In the genomic region with DNA sequence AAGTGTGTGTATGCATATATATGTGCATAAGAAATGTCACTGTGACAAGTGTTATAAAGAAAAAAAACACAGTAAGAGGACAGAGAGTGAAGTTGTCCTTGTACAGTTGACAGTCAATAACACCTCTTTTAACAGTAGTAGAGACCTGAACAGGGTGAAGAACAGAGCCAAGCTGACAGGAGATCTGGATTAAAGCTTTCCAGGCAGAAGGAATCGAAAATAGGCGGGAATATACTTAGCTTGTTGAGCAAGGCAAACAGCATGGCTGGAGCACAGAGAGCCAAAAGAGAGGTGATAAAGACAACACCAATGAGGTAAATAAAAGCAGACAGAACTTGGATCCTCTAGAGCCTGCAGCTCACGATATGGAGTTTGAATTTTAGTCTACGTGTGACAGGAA, we compare ENCODE assay signal across 20 cellular contexts.
A peak's percentile ranks its signal among the peaks of the same experiment; 100 is the strongest.
DNase-seq lines count a peak whose midpoint lies in the region; ATAC-seq, FAIRE-seq and TF ChIP-seq lines count a peak whose summit lies in the region.
"Had no signal": no experiment of that assay in that cellular context is flagged by ENCODE, and none has a peak within 500 bp of the region (broad histone marks: within the 10 kb centered on the region; RNA-seq: fewer than 3 reads in every experiment).

No MANE protein-coding gene starts in this region.

- no peak overlapping the region for H3K9ac ChIP-seq in K562 (ENCODE audit: insufficient read depth in 1 of 2, low read depth in 2 of 2, low read length in 2 of 2)

- ATAC-seq in Right ventricle myocardium inferior = peak; percentile 49
- no peak for ATAC-seq in K562
- ATAC-seq in naive thymus-derived CD4-positive, alpha-beta T cell = peak; percentile 16
- ATAC-seq in GM19351 (IDR thresholded peaks at IDR 0.05; ENCODE audit: unreplicated experiment) = no peak
- no peak for ATAC-seq in HG03159 (IDR thresholded peaks at IDR 0.05; ENCODE audit: unreplicated experiment)
- ATAC-seq: stimulated activated memory B cell treated with anti-CD40 and anti-IgM and Interleukin-4, amounts not matched to agents 10 μg/mL and 1 μg/mL and 100 μg/mL, for 72 hours had no signal

- BruUV-seq in K562 (replicated peaks; lab: Mats Ljungman, UMichigan) = no TSS peak

- no peaks in the 10 kb centered on the region for H3K27me3 ChIP-seq in K562 (ENCODE audit: control insufficient read depth in 2 of 2, insufficient read depth in 2 of 2, low read length in 2 of 2)
- H3K27me3 ChIP-seq in naive thymus-derived CD4-positive, alpha-beta T cell (ENCODE audit: control insufficient read depth in 2 of 2, insufficient read depth in 2 of 2, low read length in 2 of 2) = no peaks in the 10 kb centered on the region
- H3K27me3 ChIP-seq: neutrophil, SJCRH30, transverse colon had no signal

- H3K9me3 ChIP-seq in K562 (replicated peaks; ENCODE audit: control insufficient read depth, insufficient read depth, low read depth, low read length) = no peaks in the 10 kb centered on the region
- H3K9me3 ChIP-seq in naive thymus-derived CD4-positive, alpha-beta T cell (ENCODE audit: control insufficient read depth in 2 of 3, low read length in 3 of 3) = no peaks in the 10 kb centered on the region
- H3K9me3 ChIP-seq: HAP-1, neutrophil, SJCRH30, transverse colon had no signal

- H3K36me3 Mint-ChIP-seq in naive thymus-derived CD4-positive, alpha-beta T cell = peaks cover 6 to 31% (median 15%) of the 10 kb centered on the region in 5 donors

- CTCF ChIA-PET in K562 (lab: Yijun Ruan, JAX; ENCODE audit: low intra/inter-chr PET ratio) = no interaction called here
- CTCF ChIA-PET in naive thymus-derived CD4-positive, alpha-beta T cell (lab: Charles Lee) = interaction anchor here (0.5 to 1.1 kb wide), 2 partner anchors 62 to 65 kb away, joined by 3 read pairs; a partner anchor contains a TSS

- intact Hi-C loops in Right ventricle myocardium inferior (cut with DNase I) = no loop called here
- intact Hi-C loops in cardiac septum (cut with DNase I) = no loop called here
- intact Hi-C loops in K562 (cut with micrococcal nuclease) = no loop called here
- intact Hi-C loops in naive thymus-derived CD4-positive, alpha-beta T cell (cut with micrococcal nuclease) = no loop called here

- peaks cover 97% of the 10 kb centered on the region for H3K79me2 ChIP-seq in K562 (ENCODE audit: control insufficient read depth, insufficient read depth, low read length)

- no peak for FAIRE-seq in K562 (lab: Jason Lieb, UNC)
- FAIRE-seq: kidney had no signal

- H3K4me1 Mint-ChIP-seq in naive thymus-derived CD4-positive, alpha-beta T cell = peaks cover 61 to 99% (median 96%) of the 10 kb centered on the region in 7 donors

- H2AFZ ChIP-seq in K562 (ENCODE audit: low read depth, low read length) = no peak overlapping the region

- no peak overlapping the region for H3K4me3 ChIP-seq in K562
- no peak overlapping the region for H3K4me3 ChIP-seq in naive thymus-derived CD4-positive, alpha-beta T cell (ENCODE audit: low read length)
- H3K4me3 ChIP-seq: HAP-1, SJCRH30, transverse colon had no signal

- H3K4me3 Mint-ChIP-seq in naive thymus-derived CD4-positive, alpha-beta T cell = peak overlapping the region in 9 of 10 donors; percentile 8 to 76 (median 56)
- H3K4me3 Mint-ChIP-seq: stimulated activated memory B cell treated with anti-CD40 and anti-IgM and Interleukin-4, amounts not matched to agents 10 μg/mL and 1 μg/mL and 100 μg/mL, for 72 hours had no signal

- peaks cover 64% of the 10 kb centered on the region for H4K20me1 ChIP-seq in K562 (replicated peaks; ENCODE audit: control insufficient read depth, insufficient read depth, low read length)

- TF ChIP-seq CTCF in K562 (IDR thresholded peaks at IDR 0.05 in 2 of 3, conservative IDR thresholded peaks at IDR 0.05 in 1 of 3; ENCODE audit: insufficient read depth in 2 of 3, low read depth in 1 of 3, low read length in 3 of 3) = no peak

- no peak for TF ChIP-seq EP300 in K562 (IDR thresholded peaks at IDR 0.05; ENCODE audit: low read length)

- POLR2A ChIA-PET in K562 (lab: Yijun Ruan, JAX) = interaction anchor here (1.6 kb wide), 1 partner anchor 9 kb away, joined by 6 read pairs; no protein-coding TSS in a partner anchor
- POLR2A ChIA-PET in naive thymus-derived CD4-positive, alpha-beta T cell (lab: Charles Lee) = interaction anchor here (0.8 kb wide), 1 partner anchor 65 kb away, joined by 3 read pairs; no protein-coding TSS in a partner anchor

- 86% methylated on average over 4 of the region's 4 CpGs for WGBS in K562 (ENCODE audit: insufficient coverage, low coverage, missing lambda C conversion rate)

- no peak overlapping the region for H3K4me2 ChIP-seq in K562 (ENCODE audit: insufficient read depth, low read length)

- peaks cover 23% of the 10 kb centered on the region for H3K36me3 ChIP-seq in K562 (ENCODE audit: control insufficient read depth, insufficient read depth, low read length)
- peaks cover 0 to 3% (median 0%) of the 10 kb centered on the region in 3 experiments for H3K36me3 ChIP-seq in naive thymus-derived CD4-positive, alpha-beta T cell (ENCODE audit: control insufficient read depth in 2 of 3, insufficient read depth in 3 of 3, low read length in 3 of 3)
- H3K36me3 ChIP-seq: HAP-1, neutrophil, SJCRH30, transverse colon had no signal

- in situ Hi-C loops in K562 (cut with MboI) = loop anchor here (10.0 kb wide), 1 partner anchor 554 kb away; no protein-coding TSS in a partner anchor

- TF ChIP-seq POLR2A in K562 (conservative IDR thresholded peaks at IDR 0.05) = no peak

- no peaks in the 10 kb centered on the region for H3K27me3 Mint-ChIP-seq in naive thymus-derived CD4-positive, alpha-beta T cell
- H3K27me3 Mint-ChIP-seq: stimulated activated memory B cell treated with anti-CD40 and anti-IgM and Interleukin-4, amounts not matched to agents 10 μg/mL and 1 μg/mL and 100 μg/mL, for 72 hours had no signal

- no peak for TF ChIP-seq RAD21 in K562 (CRISPR knock-in tag; conservative IDR thresholded peaks at IDR 0.05 in 1 of 2, IDR thresholded peaks at IDR 0.05 in 1 of 2)

- peaks cover 0 to 3% (median 0%) of the 10 kb centered on the region in 11 donors for H3K9me3 Mint-ChIP-seq in naive thymus-derived CD4-positive, alpha-beta T cell
- H3K9me3 Mint-ChIP-seq: stimulated activated memory B cell treated with anti-CD40 and anti-IgM and Interleukin-4, amounts not matched to agents 10 μg/mL and 1 μg/mL and 100 μg/mL, for 72 hours had no signal

- H3K27ac Mint-ChIP-seq in naive thymus-derived CD4-positive, alpha-beta T cell = peak overlapping the region; percentile 4 to 82 (median 44)
- H3K27ac Mint-ChIP-seq: stimulated activated memory B cell treated with anti-CD40 and anti-IgM and Interleukin-4, amounts not matched to agents 10 μg/mL and 1 μg/mL and 100 μg/mL, for 72 hours had no signal

- peaks cover 7% of the 10 kb centered on the region for H3K9me1 ChIP-seq in K562 (ENCODE audit: control insufficient read depth, insufficient read depth, low read length)

- H3K27ac ChIP-seq in K562 (ENCODE audit: extremely low read depth, low read depth, low read length) = no peak overlapping the region
- H3K27ac ChIP-seq in naive thymus-derived CD4-positive, alpha-beta T cell (ENCODE audit: low read depth, low read length) = no peak overlapping the region
- H3K27ac ChIP-seq: neutrophil, SJCRH30, transverse colon had no signal

- H3K4me1 ChIP-seq in K562 (replicated peaks in 1 of 2; ENCODE audit: control insufficient read depth in 2 of 2, insufficient read depth in 2 of 2, low read length in 2 of 2) = peaks cover 2 to 18% of the 10 kb centered on the region in 2 experiments; a peak in 3 of 5 replicates
- H3K4me1 ChIP-seq in naive thymus-derived CD4-positive, alpha-beta T cell (ENCODE audit: control insufficient read depth in 2 of 2, insufficient read depth in 2 of 2, low read length in 2 of 2) = peaks cover 57 to 66% of the 10 kb centered on the region in 2 donors
- H3K4me1 ChIP-seq: SJCRH30 had no signal

- no peak for DNase-seq in Right ventricle myocardium inferior (ENCODE audit: missing footprints)
- no peak for DNase-seq in cardiac septum (ENCODE audit: low spot score)
- no peak for DNase-seq in K562 (ENCODE audit: extremely low read depth in 1 of 4, low spot score in 3 of 4)
- no peak for DNase-seq in naive thymus-derived CD4-positive, alpha-beta T cell
- DNase-seq in cortex of kidney (lab: John Stamatoyannopoulos, UW) = no peak
- no peak for DNase-seq in NCI-H526 (lab: John Stamatoyannopoulos, UW)
- DNase-seq: ACHN, activated gamma-delta T cell, aorta, hippocampal formation, kidney, NCI-H1417 treated with DMSO at 0.1 percent for 48 hours, SJCRH30, T-helper 2 cell, transverse colon had no signal

TF ChIP-seq in K562, 482 proteins besides CTCF, POLR2A, EP300 and RAD21:
- peak; percentile 18; the same call in 1 of the 2 replicates for TF ChIP-seq IRF2 (CRISPR knock-in tag; IDR thresholded peaks at IDR 0.05)
- no peak for TF ChIP-seq CCAR2 (IDR thresholded peaks at IDR 0.05; ENCODE audit: low read depth, low read length)
- no peak for TF ChIP-seq MTF1 (CRISPR knock-in tag; IDR thresholded peaks at IDR 0.05; ENCODE audit: borderline replicate concordance)
- TF ChIP-seq ZNF282 (CRISPR knock-in tag; IDR thresholded peaks at IDR 0.05) = 0 out of 2 replicates have a peak, but pooled peaks have one; percentile 43
- no peak for TF ChIP-seq JUND (IDR thresholded peaks at IDR 0.05; ENCODE audit: borderline replicate concordance, low read depth, low read length)
- no peak for TF ChIP-seq JUND (tag; IDR thresholded peaks at IDR 0.05; ENCODE audit: borderline replicate concordance, low read depth, low read length)
TF ChIP-seq in K562: peak in this region for 2.

Comparison
In these comparisons a context has a peak if more than half of its experiments do, and no peak if none do; other contexts are left out.
1. ATAC-seq: peak in Right ventricle myocardium inferior (single experiment) and naive thymus-derived CD4-positive, alpha-beta T cell (single experiment); none in K562 (single experiment), GM19351 (single experiment) and HG03159 (single experiment).